In the genomic region with DNA sequence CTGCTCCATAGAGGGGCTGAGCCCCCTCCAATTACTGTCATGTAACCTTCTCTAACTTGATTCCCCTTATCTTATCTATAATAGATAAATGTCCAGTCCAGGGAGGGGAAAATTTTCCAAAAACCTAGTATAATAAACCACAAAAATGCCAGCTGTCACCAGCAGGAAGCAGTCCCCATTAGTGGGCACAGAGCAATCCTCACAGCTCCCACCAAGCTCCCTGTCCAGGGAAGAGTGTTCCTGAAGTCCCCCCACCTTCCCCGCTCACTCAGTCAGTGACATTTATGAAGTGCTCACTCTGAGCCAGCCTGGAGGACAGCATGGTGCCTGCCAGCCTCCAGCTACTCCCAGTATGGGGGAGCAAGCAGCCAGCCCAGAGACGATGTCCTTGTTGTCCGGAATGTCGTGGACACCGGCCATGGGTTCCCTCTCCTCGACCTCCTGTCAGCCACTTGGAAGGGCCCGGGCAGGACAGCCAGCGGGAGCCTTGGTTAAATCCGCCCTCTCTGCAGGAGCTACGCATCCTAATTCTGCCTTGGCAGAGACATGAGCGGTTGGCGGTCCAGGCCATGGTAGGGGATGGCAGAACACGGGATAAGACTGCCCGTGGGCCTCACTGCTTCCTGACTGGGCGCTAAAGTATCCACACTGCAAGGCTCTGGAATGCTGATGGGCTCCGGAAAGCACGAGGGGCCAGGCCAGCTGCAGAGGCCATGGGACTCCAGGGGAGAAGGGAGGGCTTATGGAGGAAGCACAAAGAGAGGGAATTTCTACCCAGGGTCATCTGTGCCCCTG, we compare ENCODE assay signal across 25 cellular contexts.
A peak's percentile ranks its signal among the peaks of the same experiment; 100 is the strongest.
DNase-seq lines count a peak whose midpoint lies in the region; ATAC-seq and TF ChIP-seq lines count a peak whose summit lies in the region.
"Had no signal": no experiment of that assay in that cellular context is flagged by ENCODE, and none has a peak within 500 bp of the region (broad histone marks: within the 10 kb centered on the region; RNA-seq: fewer than 3 reads in every experiment).

No MANE protein-coding gene starts in this region.

- H3K36me3 Mint-ChIP-seq in mesothelial cell of epicardium (no peaks in the 10 kb centered on the region), type B pancreatic cell (no peaks in the 10 kb centered on the region)
- no peaks in the 10 kb centered on the region for H3K36me3 Mint-ChIP-seq in activated naive CD8-positive, alpha-beta T cell treated with anti-CD3 and anti-CD28 coated beads for 36 hours
- H3K36me3 Mint-ChIP-seq: activated naive CD4-positive, alpha-beta T cell treated with anti-CD3 and anti-CD28 coated beads, Interleukin-2, amount 50 U/mL, for 24 hours; stimulated activated naive B cell treated with anti-CD40 and anti-IgM and Interleukin-4, amounts not matched to agents 10 μg/mL and 1 μg/mL and 100 μg/mL, for 72 hours had no signal

- no peak for TF ChIP-seq CTCF in RWPE2 (IDR thresholded peaks at IDR 0.05; ENCODE audit: poor library complexity, severe bottlenecking)
- no peak for TF ChIP-seq CTCF in coronary artery (IDR thresholded peaks at IDR 0.05)
- TF ChIP-seq CTCF in mesothelial cell of epicardium (IDR thresholded peaks at IDR 0.05; ENCODE audit: unreplicated experiment) = no peak
- no peak for TF ChIP-seq CTCF in type B pancreatic cell (conservative IDR thresholded peaks at IDR 0.05)

- no peaks in the 10 kb centered on the region for H3K9me3 ChIP-seq in RWPE2 (ENCODE audit: severe bottlenecking)
- H3K9me3 ChIP-seq: left lung, right lobe of liver had no signal

- H3K27ac ChIP-seq in RWPE2 (ENCODE audit: poor library complexity, severe bottlenecking) = no peak overlapping the region
- H3K27ac ChIP-seq in coronary artery = peak overlapping the region in 1 of 2 donors; percentile 69
- H3K27ac ChIP-seq: cardiac muscle cell, right lobe of liver, WERI-Rb-1 had no signal

- no peak for ATAC-seq in RWPE2 (ENCODE audit: low read depth)
- ATAC-seq: left lung; right lobe of liver; stimulated activated naive B cell treated with anti-CD40 and anti-IgM and Interleukin-4, amounts not matched to agents 10 μg/mL and 1 μg/mL and 100 μg/mL, for 72 hours had no signal

- H3K36me3 ChIP-seq in RWPE2 (ENCODE audit: low read depth) = no peaks in the 10 kb centered on the region
- H3K36me3 ChIP-seq: cardiac muscle cell, left lung, right lobe of liver, WERI-Rb-1 had no signal

- peaks cover 3% of the 10 kb centered on the region for H3K27me3 Mint-ChIP-seq in mesothelial cell of epicardium (ENCODE audit: low read depth)
- peaks cover 19% of the 10 kb centered on the region for H3K27me3 Mint-ChIP-seq in type B pancreatic cell
- peaks cover 40% of the 10 kb centered on the region for H3K27me3 Mint-ChIP-seq in activated naive CD8-positive, alpha-beta T cell treated with anti-CD3 and anti-CD28 coated beads for 36 hours

- H3K4me3 ChIP-seq in RWPE2 (ENCODE audit: severe bottlenecking) (no peak overlapping the region), coronary artery (no peak overlapping the region)
- H3K4me3 ChIP-seq: cardiac muscle cell, left lung, right lobe of liver had no signal

- H3K4me3 Mint-ChIP-seq in mesothelial cell of epicardium (no peak overlapping the region), type B pancreatic cell (no peak overlapping the region)
- H3K4me3 Mint-ChIP-seq in activated naive CD8-positive, alpha-beta T cell treated with anti-CD3 and anti-CD28 coated beads for 36 hours = no peak overlapping the region
- H3K4me3 Mint-ChIP-seq: activated CD4-positive, alpha-beta T cell treated with anti-CD3 and anti-CD28 coated beads, Interleukin-2, amount 10 ng/mL, durations not matched to agents 7 days and 5 days; activated naive CD4-positive, alpha-beta T cell treated with anti-CD3 and anti-CD28 coated beads, Interleukin-2, amount 50 U/mL, for 24 hours; IgD-negative memory B cell; neural crest cell; stimulated activated naive B cell treated with anti-CD40 and anti-IgM and Interleukin-4, amounts not matched to agents 10 μg/mL and 1 μg/mL and 100 μg/mL, for 72 hours had no signal

- no peaks in the 10 kb centered on the region for H3K27me3 ChIP-seq in RWPE2 (ENCODE audit: insufficient read depth, poor library complexity, severe bottlenecking)
- H3K27me3 ChIP-seq: cardiac muscle cell, right lobe of liver had no signal

- H3K9me3 Mint-ChIP-seq in mesothelial cell of epicardium = no peaks in the 10 kb centered on the region
- H3K9me3 Mint-ChIP-seq in type B pancreatic cell = no peaks in the 10 kb centered on the region
- H3K9me3 Mint-ChIP-seq in activated naive CD8-positive, alpha-beta T cell treated with anti-CD3 and anti-CD28 coated beads for 36 hours = no peaks in the 10 kb centered on the region
- H3K9me3 Mint-ChIP-seq: activated CD4-positive, alpha-beta T cell treated with anti-CD3 and anti-CD28 coated beads, Interleukin-2, amount 10 ng/mL, durations not matched to agents 7 days and 5 days; activated naive CD4-positive, alpha-beta T cell treated with anti-CD3 and anti-CD28 coated beads, Interleukin-2, amount 50 U/mL, for 24 hours; IgD-negative memory B cell; neural crest cell; stimulated activated naive B cell treated with anti-CD40 and anti-IgM and Interleukin-4, amounts not matched to agents 10 μg/mL and 1 μg/mL and 100 μg/mL, for 72 hours had no signal

- DNase-seq in RWPE2 (ENCODE audit: low spot score) = peak; percentile 43
- peak; percentile 66 for DNase-seq in coronary artery (ENCODE audit: low spot score)
- DNase-seq in mesothelial cell of epicardium (ENCODE audit: low spot score in 2 of 2, unreplicated experiment in 2 of 2) = peak in 1 of 2 experiments; percentile 36
- peak; percentile 62 for DNase-seq in type B pancreatic cell (ENCODE audit: extremely low spot score, unreplicated experiment)
- DNase-seq in NCI-H82 (lab: John Stamatoyannopoulos, UW) = no peak
- no peak for DNase-seq in activated naive CD4-positive, alpha-beta T cell (lab: John Stamatoyannopoulos, UW)
- DNase-seq in activated naive CD8-positive, alpha-beta T cell treated with anti-CD3 and anti-CD28 coated beads for 36 hours = no peak
- DNase-seq in DMS153 treated with DMSO at 0.1 percent for 48 hours (lab: John Stamatoyannopoulos, UW; ENCODE audit: unreplicated experiment) = no peak
- DNase-seq: activated CD4-positive, alpha-beta T cell treated with anti-CD3 and anti-CD28 coated beads, Interleukin-2, amount 10 ng/mL, durations not matched to agents 7 days and 5 days; EL; left lung; NCI-H1092; NCI-H187 treated with DMSO at 0.1 percent for 48 hours; NCI-H524 treated with DMSO at 0.1 percent for 48 hours; SHP77 treated with DMSO at 0.1 percent for 48 hours; stimulated activated CD4-positive, alpha-beta T cell treated with anti-CD3 and anti-CD28 coated beads, Interleukin-4, amount 100 ng/mL, for 4 hours; stimulated activated naive B cell treated with anti-CD40 and anti-IgM and Interleukin-4, amounts not matched to agents 10 μg/mL and 1 μg/mL and 100 μg/mL, for 72 hours; SW 1271; T-helper 9 cell had no signal

- peak overlapping the region; percentile 72 for H3K27ac Mint-ChIP-seq in mesothelial cell of epicardium
- H3K27ac Mint-ChIP-seq in type B pancreatic cell = no peak overlapping the region
- no peak overlapping the region for H3K27ac Mint-ChIP-seq in activated naive CD8-positive, alpha-beta T cell treated with anti-CD3 and anti-CD28 coated beads for 36 hours
- H3K27ac Mint-ChIP-seq: activated CD4-positive, alpha-beta T cell treated with anti-CD3 and anti-CD28 coated beads, Interleukin-2, amount 10 ng/mL, durations not matched to agents 7 days and 5 days; activated naive CD4-positive, alpha-beta T cell treated with anti-CD3 and anti-CD28 coated beads, Interleukin-2, amount 50 U/mL, for 24 hours; IgD-negative memory B cell; stimulated activated naive B cell treated with anti-CD40 and anti-IgM and Interleukin-4, amounts not matched to agents 10 μg/mL and 1 μg/mL and 100 μg/mL, for 72 hours had no signal

- H3K4me1 ChIP-seq in RWPE2 (ENCODE audit: insufficient read depth, poor library complexity, severe bottlenecking) = peaks cover 6% of the 10 kb centered on the region
- H3K4me1 ChIP-seq: right lobe of liver had no signal

- H3K4me1 Mint-ChIP-seq in mesothelial cell of epicardium (peaks cover 58% of the 10 kb centered on the region), type B pancreatic cell (ENCODE audit: unreplicated experiment) (peaks cover 48% of the 10 kb centered on the region)
- H3K4me1 Mint-ChIP-seq in activated naive CD8-positive, alpha-beta T cell treated with anti-CD3 and anti-CD28 coated beads for 36 hours = peaks cover 5% of the 10 kb centered on the region

Comparison
In these comparisons a context has a peak if more than half of its experiments do, and no peak if none do; other contexts are left out.
1. DNase-seq: peak in RWPE2 (single experiment), coronary artery (single experiment) and type B pancreatic cell (single experiment); none in NCI-H82 (single experiment), activated naive CD4-positive, alpha-beta T cell (0 of 4), activated naive CD8-positive, alpha-beta T cell treated with anti-CD3 and anti-CD28 coated beads for 36 hours (single experiment) and DMS153 treated with DMSO at 0.1 percent for 48 hours (single experiment).